In the genomic region with DNA sequence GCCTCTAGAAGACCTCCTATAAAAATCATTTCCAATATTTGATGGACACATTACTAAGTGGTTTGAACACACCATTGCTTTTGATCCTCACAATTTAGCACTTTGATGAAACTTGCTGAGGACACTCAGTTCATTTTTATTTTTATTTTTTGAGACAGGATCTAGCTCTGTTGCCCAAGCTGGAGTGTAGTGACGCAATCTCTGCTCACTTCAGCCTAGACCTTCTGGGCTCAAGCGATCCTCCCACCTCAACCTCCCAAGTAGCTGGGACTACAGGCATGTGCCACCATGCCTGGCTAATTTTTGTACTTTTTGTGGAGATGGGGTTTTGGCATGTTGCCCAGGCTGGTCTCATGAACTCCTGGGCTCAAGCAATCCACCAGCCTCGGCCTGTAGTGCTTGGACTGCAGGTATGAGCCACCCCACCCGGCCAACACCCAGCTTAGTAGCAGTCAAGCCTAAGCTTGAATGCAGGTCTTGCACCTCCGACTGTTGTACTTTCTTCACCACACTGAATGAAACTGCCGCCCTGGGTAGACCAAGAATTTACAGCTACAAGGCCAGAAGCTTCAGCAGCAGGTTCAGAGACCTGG, we compare ENCODE assay signal across 26 cellular contexts. TPM values are rescaled to one million over a fixed set of nuclear protein-coding genes. Genes with fewer than 3 reads are reported as not detected.
DNase-seq lines count a peak whose midpoint lies in the region; ATAC-seq and TF ChIP-seq lines count a peak whose summit lies in the region.
"Had no signal": no experiment of that assay in that cellular context is flagged by ENCODE, and none has a peak within 500 bp of the region (broad histone marks: within the 10 kb centered on the region; RNA-seq: fewer than 3 reads in every experiment).

No MANE protein-coding gene starts in this region.

- no peaks in the 10 kb centered on the region for H3K27me3 Mint-ChIP-seq in natural killer cell treated with Interleukin-12 subunit alpha and Interleukin-12 subunit beta and Interleukin-15 and Interleukin-18, amount 100 ng/mL, for 72 hours
- H3K27me3 Mint-ChIP-seq in natural killer cell (ENCODE audit: low read depth in 2 of 2) (peaks cover 0 to 11% of the 10 kb centered on the region in 2 donors), brain (peaks cover 3% of the 10 kb centered on the region)
- peaks cover 4% of the 10 kb centered on the region for H3K27me3 Mint-ChIP-seq in activated CD8-positive, alpha-beta T cell treated with anti-CD3 and anti-CD28 coated beads, Interleukin-2, amount 10 ng/mL, durations not matched to agents 7 days and 5 days (ENCODE audit: low read depth)
- H3K27me3 Mint-ChIP-seq: activated B cell treated with CpG ODN at 0.5 μM for 24 hours; activated naive CD8-positive, alpha-beta T cell treated with anti-CD3 and anti-CD28 coated beads, Interleukin-2, amount 10 ng/mL, durations not matched to agents 7 days and 5 days had no signal

- no peak overlapping the region for H2BK120ac ChIP-seq in mesendoderm (ENCODE audit: low read depth, low read length)

- intact Hi-C loops in natural killer cell (cut with micrococcal nuclease) (no loop called here), heart right ventricle (cut with DNase I) (no loop called here)

- H3K79me2 ChIP-seq in mesendoderm (ENCODE audit: control insufficient read depth, insufficient read depth, low read length) = no peaks in the 10 kb centered on the region

- no peaks in the 10 kb centered on the region for H3K9me3 ChIP-seq in heart right ventricle
- H3K9me3 ChIP-seq: mucosa of descending colon, prostate gland, vagina had no signal

- CTCF ChIA-PET in activated CD8-positive, alpha-beta T cell treated with anti-CD3 and anti-CD28 coated beads, Interleukin-2, amount 10 ng/mL, durations not matched to agents 7 days and 5 days (lab: Charles Lee) = interaction anchor here (0.6 to 1.4 kb wide), 3 partner anchors 12 to 604 kb away, joined by 3 to 4 read pairs (median 4); no protein-coding TSS in a partner anchor

- no peak for DNase-seq in natural killer cell treated with Interleukin-12 subunit alpha and Interleukin-12 subunit beta and Interleukin-15 and Interleukin-18, amount 100 ng/mL, for 72 hours (ENCODE audit: low spot score)
- DNase-seq in natural killer cell (no peak), mesendoderm (no peak), heart right ventricle (no peak)
- DNase-seq in activated CD4-positive, alpha-beta T cell treated with anti-CD3 and anti-CD28 coated beads for 4 hours = no peak
- DNase-seq in activated CD8-positive, alpha-beta T cell treated with anti-CD3 and anti-CD28 coated beads, Interleukin-2, amount 10 ng/mL, durations not matched to agents 7 days and 5 days = no peak
- DNase-seq: activated B cell treated with CpG ODN at 0.5 μM for 24 hours; activated CD4-positive, alpha-beta T cell treated with anti-CD3 and anti-CD28 coated beads, Interleukin-2, amount 50 U/mL, for 4 hours; activated effector memory CD4-positive, alpha-beta T cell treated with Interleukin-2 at 50 U/mL for 16 hours; activated naive CD8-positive, alpha-beta T cell treated with anti-CD3 and anti-CD28 coated beads, Interleukin-2, amount 10 ng/mL, durations not matched to agents 7 days and 5 days; COR-L47; DMS79; foreskin fibroblast; hypothalamus; mucosa of descending colon; NCI-H2081; NCI-H345; NCI-H774; stimulated activated CD8-positive, alpha-beta memory T cell treated with anti-CD3 and anti-CD28 coated beads, Interleukin-4, amount 100 ng/mL, for 48 hours; T-helper 9 cell had no signal

- H4K8ac ChIP-seq in mesendoderm (ENCODE audit: low read depth, low read length) = no peak overlapping the region

- H3K4me1 ChIP-seq in mesendoderm (ENCODE audit: control insufficient read depth, low read depth, low read length) = peaks cover 17% of the 10 kb centered on the region
- peaks cover 9 to 45% (median 28%) of the 10 kb centered on the region in 9 donors for H3K4me1 ChIP-seq in heart right ventricle
- H3K4me1 ChIP-seq: prostate gland had no signal

- H3K4ac ChIP-seq in mesendoderm (ENCODE audit: low read depth, low read length) = no peak overlapping the region

- no peak overlapping the region for H3K27ac ChIP-seq in mesendoderm (ENCODE audit: low read depth, low read length)
- peak overlapping the region in 2 of 10 donors; percentile 41 to 55 for H3K27ac ChIP-seq in heart right ventricle
- H3K27ac ChIP-seq: neural progenitor cell, prostate gland, vagina had no signal

- TF ChIP-seq CTCF in natural killer cell (IDR thresholded peaks at IDR 0.05) (no peak), brain (conservative IDR thresholded peaks at IDR 0.05) (no peak), heart right ventricle (IDR thresholded peaks at IDR 0.05) (no peak)

- peaks cover 3% of the 10 kb centered on the region for H3K9me3 Mint-ChIP-seq in natural killer cell treated with Interleukin-12 subunit alpha and Interleukin-12 subunit beta and Interleukin-15 and Interleukin-18, amount 100 ng/mL, for 72 hours
- H3K9me3 Mint-ChIP-seq in natural killer cell (peaks cover 0 to 2% of the 10 kb centered on the region in 2 donors), brain (peaks cover 0 to 5% (median 0%) of the 10 kb centered on the region in 5 experiments)
- no peaks in the 10 kb centered on the region for H3K9me3 Mint-ChIP-seq in activated CD8-positive, alpha-beta T cell treated with anti-CD3 and anti-CD28 coated beads, Interleukin-2, amount 10 ng/mL, durations not matched to agents 7 days and 5 days (ENCODE audit: insufficient read depth)
- H3K9me3 Mint-ChIP-seq: activated B cell treated with CpG ODN at 0.5 μM for 24 hours; activated naive CD8-positive, alpha-beta T cell treated with anti-CD3 and anti-CD28 coated beads, Interleukin-2, amount 10 ng/mL, durations not matched to agents 7 days and 5 days had no signal

- peaks cover 8% of the 10 kb centered on the region for H3K36me3 Mint-ChIP-seq in natural killer cell treated with Interleukin-12 subunit alpha and Interleukin-12 subunit beta and Interleukin-15 and Interleukin-18, amount 100 ng/mL, for 72 hours
- H3K36me3 Mint-ChIP-seq in natural killer cell = no peaks in the 10 kb centered on the region
- no peaks in the 10 kb centered on the region for H3K36me3 Mint-ChIP-seq in brain
- no peaks in the 10 kb centered on the region for H3K36me3 Mint-ChIP-seq in activated CD8-positive, alpha-beta T cell treated with anti-CD3 and anti-CD28 coated beads, Interleukin-2, amount 10 ng/mL, durations not matched to agents 7 days and 5 days (ENCODE audit: low read depth)
- H3K36me3 Mint-ChIP-seq: neural progenitor cell had no signal

- peak overlapping the region; percentile 43 to 97 for H3K27ac Mint-ChIP-seq in natural killer cell treated with Interleukin-12 subunit alpha and Interleukin-12 subunit beta and Interleukin-15 and Interleukin-18, amount 100 ng/mL, for 72 hours
- no peak overlapping the region for H3K27ac Mint-ChIP-seq in natural killer cell
- H3K27ac Mint-ChIP-seq in brain = peak overlapping the region in 4 of 5 experiments; percentile 25 to 90 (median 70)
- no peak overlapping the region for H3K27ac Mint-ChIP-seq in activated CD8-positive, alpha-beta T cell treated with anti-CD3 and anti-CD28 coated beads, Interleukin-2, amount 10 ng/mL, durations not matched to agents 7 days and 5 days
- H3K27ac Mint-ChIP-seq: activated B cell treated with CpG ODN at 0.5 μM for 24 hours had no signal

- H3K4me1 Mint-ChIP-seq in natural killer cell treated with Interleukin-12 subunit alpha and Interleukin-12 subunit beta and Interleukin-15 and Interleukin-18, amount 100 ng/mL, for 72 hours (ENCODE audit: low read depth in 2 of 2) = peaks cover 50 to 69% of the 10 kb centered on the region in 2 donors
- H3K4me1 Mint-ChIP-seq in natural killer cell = peaks cover 8 to 19% of the 10 kb centered on the region in 2 donors
- peaks cover 62% of the 10 kb centered on the region for H3K4me1 Mint-ChIP-seq in brain
- H3K4me1 Mint-ChIP-seq in activated CD8-positive, alpha-beta T cell treated with anti-CD3 and anti-CD28 coated beads, Interleukin-2, amount 10 ng/mL, durations not matched to agents 7 days and 5 days (ENCODE audit: low read depth) = peaks cover 52% of the 10 kb centered on the region
- H3K4me1 Mint-ChIP-seq: activated B cell treated with CpG ODN at 0.5 μM for 24 hours had no signal

- WGBS in mesendoderm (ENCODE audit: extremely low coverage, insufficient coverage, low lambda C conversion rate) = no CpG with 5 or more reads among the region's 6 CpGs
- 96 to 98% methylated on average over 6 of the region's 6 CpGs for WGBS in heart right ventricle, 2 donors

- H2BK5ac ChIP-seq in mesendoderm (ENCODE audit: low read length) = no peak overlapping the region

- ATAC-seq in natural killer cell treated with Interleukin-12 subunit alpha and Interleukin-12 subunit beta and Interleukin-15 and Interleukin-18, amount 100 ng/mL, for 72 hours = peak in 1 of 2 donors; percentile 63
- ATAC-seq in natural killer cell (no peak), HG03025 (IDR thresholded peaks at IDR 0.05; ENCODE audit: low FRiP score, unreplicated experiment) (no peak), heart right ventricle (no peak)
- ATAC-seq in activated CD8-positive, alpha-beta T cell treated with anti-CD3 and anti-CD28 coated beads, Interleukin-2, amount 10 ng/mL, durations not matched to agents 7 days and 5 days = no peak
- ATAC-seq: mucosa of descending colon, Right ventricle myocardium inferior had no signal

- H3K4me3 Mint-ChIP-seq in natural killer cell treated with Interleukin-12 subunit alpha and Interleukin-12 subunit beta and Interleukin-15 and Interleukin-18, amount 100 ng/mL, for 72 hours = no peak overlapping the region
- H3K4me3 Mint-ChIP-seq in natural killer cell = no peak overlapping the region
- H3K4me3 Mint-ChIP-seq in brain = no peak overlapping the region
- no peak overlapping the region for H3K4me3 Mint-ChIP-seq in activated CD8-positive, alpha-beta T cell treated with anti-CD3 and anti-CD28 coated beads, Interleukin-2, amount 10 ng/mL, durations not matched to agents 7 days and 5 days
- H3K4me3 Mint-ChIP-seq: activated B cell treated with CpG ODN at 0.5 μM for 24 hours; activated naive CD8-positive, alpha-beta T cell treated with anti-CD3 and anti-CD28 coated beads, Interleukin-2, amount 10 ng/mL, durations not matched to agents 7 days and 5 days; neural progenitor cell had no signal

- no peak overlapping the region for H3K4me2 ChIP-seq in mesendoderm (ENCODE audit: low read length)
- H3K4me2 ChIP-seq: neural progenitor cell had no signal

- H3K18ac ChIP-seq in mesendoderm (ENCODE audit: low read length) = no peak overlapping the region

- H3K56ac ChIP-seq in mesendoderm (ENCODE audit: low read length) = no peak overlapping the region

- H2AK5ac ChIP-seq in mesendoderm (ENCODE audit: low read length) = peak overlapping the region; percentile 41

- H3K36me3 ChIP-seq in mesendoderm (ENCODE audit: control insufficient read depth, insufficient read depth, low read length) (no peaks in the 10 kb centered on the region), heart right ventricle (no peaks in the 10 kb centered on the region)
- H3K36me3 ChIP-seq: neural progenitor cell, prostate gland, vagina had no signal

- H3K4me3 ChIP-seq in mesendoderm (ENCODE audit: low read length) (no peak overlapping the region), heart right ventricle (no peak overlapping the region)
- H3K4me3 ChIP-seq: mucosa of descending colon, neural progenitor cell, prostate gland, vagina had no signal

- no peaks in the 10 kb centered on the region for H3K79me1 ChIP-seq in mesendoderm (ENCODE audit: low read length)

- H3K9ac ChIP-seq in mesendoderm (ENCODE audit: low read length) = no peak overlapping the region
- H3K9ac ChIP-seq: neural progenitor cell had no signal

- no peak overlapping the region for H3K23ac ChIP-seq in mesendoderm (ENCODE audit: low read length)

- no peak overlapping the region for H2BK15ac ChIP-seq in mesendoderm (replicated peaks; ENCODE audit: low read depth)

- no peak overlapping the region for H4K5ac ChIP-seq in mesendoderm (ENCODE audit: low read length)

- POLR2A ChIA-PET in activated CD8-positive, alpha-beta T cell treated with anti-CD3 and anti-CD28 coated beads, Interleukin-2, amount 10 ng/mL, durations not matched to agents 7 days and 5 days (lab: Charles Lee) = no interaction called here

- H3K27me3 ChIP-seq in mesendoderm (ENCODE audit: insufficient read depth, low read length, poor library complexity) = no peaks in the 10 kb centered on the region
- H3K27me3 ChIP-seq in heart right ventricle = no peaks in the 10 kb centered on the region
- H3K27me3 ChIP-seq: neural progenitor cell, vagina had no signal

RNA-seq across cellular contexts. Expression of a gene that starts 24.8 kb away (rescaled TPM):
- total RNA-seq in natural killer cell treated with Interleukin-12 subunit alpha and Interleukin-12 subunit beta and Interleukin-15 and Interleukin-18, amount 100 ng/mL, for 72 hours = 100 to 1,000 TPM; 158 to 191 TPM
- total RNA-seq in natural killer cell = 100 to 1,000 TPM; 175 to 235 (median 196) TPM
- polyA plus RNA-seq in brain (ENCODE audit: insufficient read depth, low read depth, low replicate concordance) = 95.2 TPM
- 9.3 TPM for polyA plus RNA-seq in mesendoderm (2013, experiment 1 of 2)
- polyA plus RNA-seq in mesendoderm (2013, experiment 2 of 2) = 8.2 TPM
- total RNA-seq in heart right ventricle = 100 to 1,000 TPM in 8 of 10 donors, 10 to 100 TPM in 2; 85.2 to 224 (median 125) TPM
- polyA plus RNA-seq in heart right ventricle = 10 to 100 TPM; 64.2 to 85.6 TPM
- 10 to 100 TPM; 65.0 to 65.1 TPM for total RNA-seq in activated CD8-positive, alpha-beta T cell treated with anti-CD3 and anti-CD28 coated beads, Interleukin-2, amount 10 ng/mL, durations not matched to agents 7 days and 5 days

Comparison
In these comparisons a context has a peak if more than half of its experiments do, and no peak if none do; other contexts are left out.
1. H3K27ac Mint-ChIP-seq: peak in natural killer cell treated with Interleukin-12 subunit alpha and Interleukin-12 subunit beta and Interleukin-15 and Interleukin-18, amount 100 ng/mL, for 72 hours (2 of 2) and brain (4 of 5); none in natural killer cell (0 of 2) and activated CD8-positive, alpha-beta T cell treated with anti-CD3 and anti-CD28 coated beads, Interleukin-2, amount 10 ng/mL, durations not matched to agents 7 days and 5 days (single experiment).